ENCODE assay signal across 21 cellular contexts in the genomic region with DNA sequence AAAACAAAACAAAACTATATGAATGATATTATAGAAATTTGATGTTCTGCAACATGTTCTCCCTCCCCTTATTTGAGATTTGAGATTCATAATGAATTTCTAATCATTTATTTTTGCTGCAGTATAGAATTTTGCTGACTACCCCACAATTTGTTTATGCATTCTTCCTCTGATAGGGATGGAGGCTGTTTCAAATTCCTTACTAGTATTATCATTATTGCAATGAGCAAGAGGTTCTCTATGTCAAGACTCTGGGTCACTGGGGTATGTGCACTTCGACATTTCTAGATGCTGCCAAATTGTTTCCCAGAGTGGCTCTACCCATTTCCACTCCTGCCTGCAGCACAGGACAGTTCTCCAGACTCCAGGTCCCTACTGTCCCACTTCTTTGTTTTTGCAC. TPM values are rescaled to one million over a fixed set of nuclear protein-coding genes. Genes with fewer than 3 reads are reported as not detected.
DNase-seq lines count a peak whose midpoint lies in the region; ATAC-seq and TF ChIP-seq lines count a peak whose summit lies in the region.
"Had no signal": no experiment of that assay in that cellular context is flagged by ENCODE, and none has a peak within 500 bp of the region (broad histone marks: within the 10 kb centered on the region; RNA-seq: fewer than 3 reads in every experiment).

No MANE protein-coding gene starts in this region.

- peaks cover 3% of the 10 kb centered on the region; the same call in 1 of the 2 replicates for H3K9me1 ChIP-seq in IMR-90 (ENCODE audit: insufficient read depth, low read length)

- H3K79me1 ChIP-seq in IMR-90 (ENCODE audit: low read depth in 1 of 2, low read length in 2 of 2): peaks cover 0 to 11% of the 10 kb centered on the region in 2 experiments; a peak in 2 of 4 replicates

- H3K27ac ChIP-seq in IMR-90 (ENCODE audit: insufficient read depth, low read length) (no peak overlapping the region), MM.1S (ENCODE audit: low read length) (no peak overlapping the region)
- H3K27ac ChIP-seq: BLaER1 treated with 17β-estradiol and CSF1 and Interleukin-3, amounts not matched to agents 10 nM and 100 nM had no signal

- no peak for TF ChIP-seq RAD21 in IMR-90 (IDR thresholded peaks at IDR 0.05; ENCODE audit: low read length)

- H3K4me1 ChIP-seq in IMR-90 (ENCODE audit: control insufficient read depth, insufficient read depth, low read length) (peaks cover 23% of the 10 kb centered on the region), MM.1S (ENCODE audit: low read length) (no peaks in the 10 kb centered on the region)

- no TSS peak for BruUV-seq in IMR-90 (replicated peaks; lab: Mats Ljungman, UMichigan)

- H3K56ac ChIP-seq in IMR-90 (ENCODE audit: extremely low read depth, insufficient read depth, low read length): no peak overlapping the region

- H4K20me1 ChIP-seq in IMR-90 (ENCODE audit: insufficient read depth, low read length) (peaks cover 12% of the 10 kb centered on the region; the same call in 1 of the 2 replicates), MM.1S (ENCODE audit: insufficient read depth, low read length) (no peaks in the 10 kb centered on the region)
- H4K20me1 ChIP-seq: BLaER1 treated with 17β-estradiol and CSF1 and Interleukin-3, amounts not matched to agents 10 nM and 100 nM had no signal

- no peak for TF ChIP-seq CTCF in IMR-90 (conservative IDR thresholded peaks at IDR 0.05; ENCODE audit: low read depth, low read length)
- no peak for TF ChIP-seq CTCF in MM.1S (IDR thresholded peaks at IDR 0.05; ENCODE audit: low read length)

- H3K4me2 ChIP-seq in IMR-90 (ENCODE audit: low read depth, low read length) (no peak overlapping the region), MM.1S (ENCODE audit: low read depth, low read length) (no peak overlapping the region)
- H3K4me2 ChIP-seq: BLaER1 treated with 17β-estradiol and CSF1 and Interleukin-3, amounts not matched to agents 10 nM and 100 nM had no signal

- no peak overlapping the region for H3K9ac ChIP-seq in IMR-90 (ENCODE audit: low read depth, low read length)
- H3K9ac ChIP-seq in MM.1S (ENCODE audit: low read length): no peak overlapping the region
- H3K9ac ChIP-seq: BLaER1 treated with 17β-estradiol and CSF1 and Interleukin-3, amounts not matched to agents 10 nM and 100 nM had no signal

- peak; percentile 36 for ATAC-seq in IMR-90 (ENCODE audit: low read depth)
- no peak for ATAC-seq in GM21723 (IDR thresholded peaks at IDR 0.05; ENCODE audit: unreplicated experiment)
- ATAC-seq in GM18502 (IDR thresholded peaks at IDR 0.05; ENCODE audit: poor library complexity, unreplicated experiment): no peak
- ATAC-seq: CD8-positive, alpha-beta T cell; HCT116 had no signal

- no peak overlapping the region for H4K8ac ChIP-seq in IMR-90 (ENCODE audit: low read depth in 2 of 2, low read length in 2 of 2)

- peaks cover 3% of the 10 kb centered on the region; the same call in 1 of the 2 replicates for H3K27me3 ChIP-seq in IMR-90 (ENCODE audit: control insufficient read depth, insufficient read depth, low read length)
- peaks cover 10% of the 10 kb centered on the region; the same call in 1 of the 2 replicates for H3K27me3 ChIP-seq in MM.1S (replicated peaks; ENCODE audit: insufficient read depth, low read length)

- H3K9me2 ChIP-seq in MM.1S (replicated peaks; ENCODE audit: insufficient read depth, low read length): no peaks in the 10 kb centered on the region

- POLR2A ChIA-PET in IMR-90 (lab: Charles Lee; ENCODE audit: unreplicated experiment): no interaction called here

- H3K9me3 ChIP-seq in IMR-90 (ENCODE audit: control insufficient read depth, insufficient read depth, low read length) (no peaks in the 10 kb centered on the region), MM.1S (replicated peaks; ENCODE audit: insufficient read depth, low read length) (no peaks in the 10 kb centered on the region)

- H3K14ac ChIP-seq in IMR-90 (replicated peaks; ENCODE audit: low read depth, low read length): no peak overlapping the region

- no CpG with 5 or more reads among the region's 1 CpG for WGBS in IMR-90 (ENCODE audit: extremely low coverage in 2 of 2, insufficient read length in 1 of 2), 2 experiments

- in situ Hi-C loops in IMR-90 (cut with MboI; ENCODE audit: low sequenced_read_pairs): no loop called here

- no peak overlapping the region for H2AK5ac ChIP-seq in IMR-90 (ENCODE audit: low read depth, low read length)

- no peak for TF ChIP-seq POLR2A in IMR-90 (IDR thresholded peaks at IDR 0.05; ENCODE audit: low read depth, low read length)

- H2BK15ac ChIP-seq in IMR-90 (ENCODE audit: low read depth, low read length): no peak overlapping the region

- dilution Hi-C loops in IMR-90 (cut with HindIII; ENCODE audit: low sequenced_read_pairs, unreplicated experiment): no loop called here

- no peak overlapping the region for H3K18ac ChIP-seq in IMR-90 (ENCODE audit: low read depth, low read length)

- no peak overlapping the region for H2BK20ac ChIP-seq in IMR-90 (ENCODE audit: low read depth, low read length)

- H3K4me3 ChIP-seq in IMR-90 (ENCODE audit: insufficient read depth, low read depth, low read length): no peak overlapping the region
- no peak overlapping the region for H3K4me3 ChIP-seq in MM.1S (ENCODE audit: low read length)
- H3K4me3 ChIP-seq: BLaER1 treated with 17β-estradiol and CSF1 and Interleukin-3, amounts not matched to agents 10 nM and 100 nM had no signal

- H2BK120ac ChIP-seq in IMR-90 (ENCODE audit: low read depth, low read length): 0 out of 2 replicates have a peak overlapping the region, but pooled peaks have one; percentile 24

- no peaks in the 10 kb centered on the region for H3K79me2 ChIP-seq in MM.1S (ENCODE audit: low read length)

- CTCF ChIA-PET in IMR-90 (lab: Yijun Ruan, JAX): interaction anchor here (0.5 kb wide), 1 partner anchor 668 kb away, joined by 4 read pairs; a partner anchor contains a TSS

- no peak overlapping the region for H2BK5ac ChIP-seq in IMR-90 (ENCODE audit: low read depth, low read length, poor library complexity, severe bottlenecking)

- H4K91ac ChIP-seq in IMR-90 (ENCODE audit: insufficient read depth, low read depth, low read length): no peak overlapping the region

- DNase-seq in AG08395 (ENCODE audit: low spot score) (peak; percentile 69), EL (peak; percentile 59), IMR-90 (peak; percentile 56), hepatic stellate cell (ENCODE audit: low spot score) (peak; percentile 71), NCI-H524 (lab: John Stamatoyannopoulos, UW) (no peak), MM.1S (no peak)
- DNase-seq: CD8-positive, alpha-beta T cell; DND-41; GDM1; Karpas-422; NCI-H1694; NCI-H2081; NCI-H2171; NCI-H446; NCI-H526 treated with DMSO at 0.1 percent for 48 hours; Right ventricle myocardium superior had no signal

- H2AFZ ChIP-seq in IMR-90 (replicated peaks; ENCODE audit: low read length, poor library complexity) (no peak overlapping the region), MM.1S (ENCODE audit: low read length) (no peak overlapping the region)

- no peak overlapping the region for H2AK9ac ChIP-seq in IMR-90 (replicated peaks; ENCODE audit: low read depth, low read length, poor library complexity)

- H3K23ac ChIP-seq in IMR-90 (ENCODE audit: low read depth, low read length): no peak overlapping the region

- H4K5ac ChIP-seq in IMR-90 (ENCODE audit: low read depth, low read length): no peak overlapping the region

- H3K4ac ChIP-seq in IMR-90 (ENCODE audit: low read depth, low read length): no peak overlapping the region

- H3K36me3 ChIP-seq in IMR-90 (ENCODE audit: control insufficient read depth, insufficient read depth, low read length) (no peaks in the 10 kb centered on the region), MM.1S (replicated peaks; ENCODE audit: insufficient read depth, low read length) (no peaks in the 10 kb centered on the region)
- H3K36me3 ChIP-seq: BLaER1 treated with 17β-estradiol and CSF1 and Interleukin-3, amounts not matched to agents 10 nM and 100 nM had no signal

- no peaks in the 10 kb centered on the region for H3F3A ChIP-seq in MM.1S (ENCODE audit: insufficient read depth, low read length)

- intact Hi-C loops in IMR-90 (cut with micrococcal nuclease): no loop called here

TF ChIP-seq in IMR-90, 13 proteins besides CTCF, POLR2A, EP300 and RAD21:
- TF ChIP-seq MAFK (IDR thresholded peaks at IDR 0.05; ENCODE audit: low read depth, low read length) (peak; percentile 96), CEBPB (IDR thresholded peaks at IDR 0.05; ENCODE audit: low read depth, low read length) (peak; percentile 25; the same call in 1 of the 2 replicates), NFE2L2 (IDR thresholded peaks at IDR 0.05; ENCODE audit: low read depth, low read length) (no peak)

RNA-seq across cellular contexts. Expression of a gene that starts 54.9 kb away (rescaled TPM):
- 5.6 and 6.1 TPM in 2 replicates for total RNA-seq in IMR-90 (2012; rRNA removed)
- polyA plus RNA-seq in IMR-90 (2012; rRNA removed): 17.2 and 20.4 TPM in 2 replicates
- 12.2 and 16.5 TPM in 2 replicates for polyA plus RNA-seq in IMR-90 (2012; cell fraction: cytosol; rRNA removed)
- polyA plus RNA-seq in IMR-90 (2012; cell fraction: nucleus; rRNA removed; ENCODE audit: low replicate concordance): 27.8 and 42.5 TPM in 2 replicates
- polyA plus RNA-seq: IgD-negative memory B cell had no signal

Comparison
In these comparisons a context has a peak if more than half of its experiments do, and no peak if none do; other contexts are left out.
1. DNase-seq: peak in AG08395 (single experiment), EL (single experiment), IMR-90 (single experiment) and hepatic stellate cell (single experiment); none in NCI-H524 (0 of 2) and MM.1S (single experiment).